In genomic region chr2:191678437-191679110, GRCh38 we compare ENCODE assay signal across 8 cellular contexts. TPM values are rescaled to one million over a fixed set of nuclear protein-coding genes. Genes with fewer than 3 reads are reported as not detected.
DNase-seq lines count a peak whose midpoint lies in the region; ATAC-seq and FAIRE-seq lines count a peak whose summit lies in the region.

No MANE protein-coding gene starts in this region.

- DNase-seq in NCI-H146 (lab: John Stamatoyannopoulos, UW) (peak; percentile 34), NCI-H146 treated with DMSO at 0.1 percent for 48 hours (lab: John Stamatoyannopoulos, UW; ENCODE audit: unreplicated experiment) (no peak), RKO (ENCODE audit: low spot score) (peak; percentile 90), activated gamma-delta T cell treated with Interleukin-2 at 50 U/mL for 16 hours (peak; percentile 37), Right ventricle myocardium inferior (ENCODE audit: missing footprints) (peak; percentile 83), pons (ENCODE audit: low spot score) (peak; percentile 29), urothelium cell line (ENCODE audit: low spot score) (peak; percentile 61)

- ATAC-seq in HG02943 (IDR thresholded peaks at IDR 0.05; ENCODE audit: low read depth, unreplicated experiment) (peak; percentile 12), Right ventricle myocardium inferior (peak; percentile 9)

- intact Hi-C loops in Right ventricle myocardium inferior (cut with DNase I), result loop anchor here (10.0 kb wide), 1 partner anchor 664 kb away; the partner anchor contains the start of gene STAT1

- FAIRE-seq in urothelium cell line (lab: Jason Lieb, UNC), result no peak

RNA-seq across cellular contexts. Expression of gene NABP1, which starts 0.6 kb away (rescaled TPM):
- 5.1 TPM for total RNA-seq in Right ventricle myocardium inferior
